14 cellular contexts compared by ENCODE assay signal in genomic region chr9:110220809-110221208, GRCh38. TPM values are rescaled to one million over a fixed set of nuclear protein-coding genes. Genes with fewer than 3 reads are reported as not detected.
DNase-seq lines count a peak whose midpoint lies in the region; ATAC-seq and TF ChIP-seq lines count a peak whose summit lies in the region.
"Had no signal": no experiment of that assay in that cellular context is flagged by ENCODE, and none has a peak within 500 bp of the region (broad histone marks: within the 10 kb centered on the region; RNA-seq: fewer than 3 reads in every experiment).

No MANE protein-coding gene starts in this region.

- H3K4me3 ChIP-seq in mucosa of descending colon, result no peak overlapping the region
- H3K4me3 ChIP-seq: A549, GM23338 had no signal

- H3K27ac Mint-ChIP-seq in WTC11, result no peak overlapping the region
- H3K27ac Mint-ChIP-seq: GM23338 had no signal

- no peak for DNase-seq in WTC11 (ENCODE audit: low spot score)
- DNase-seq in left colon, result no peak
- peak in 1 of 3 donors; percentile 67 for DNase-seq in mucosa of descending colon
- no peak for DNase-seq in OCI-M1 (lab: John Stamatoyannopoulos, UW)
- DNase-seq: BE2C; CD4-positive, alpha-beta memory T cell; DMS153; H7 had no signal

- no peaks in the 10 kb centered on the region for H3K9me3 ChIP-seq in mucosa of descending colon
- H3K9me3 ChIP-seq: A549, BE2C had no signal

- CTCF ChIA-PET in WTC11 (lab: Charles Lee), result no interaction called here

- ATAC-seq in WTC11 (no peak), left colon (peak; percentile 96), mucosa of descending colon (peak; percentile 95), HG03571 (IDR thresholded peaks at IDR 0.05; ENCODE audit: unreplicated experiment) (no peak), HG03457 (IDR thresholded peaks at IDR 0.05; ENCODE audit: unreplicated experiment) (no peak)
- ATAC-seq: A549, GM23338 had no signal

- H3K36me3 Mint-ChIP-seq in WTC11, result no peaks in the 10 kb centered on the region
- H3K36me3 Mint-ChIP-seq: CD4-positive, alpha-beta memory T cell had no signal

- H3K4me3 Mint-ChIP-seq in WTC11, result no peak overlapping the region
- H3K4me3 Mint-ChIP-seq: CD4-positive, alpha-beta memory T cell; GM23338 had no signal

- H3K27me3 Mint-ChIP-seq in WTC11 (ENCODE audit: low read depth), result no peaks in the 10 kb centered on the region

- peaks cover 19% of the 10 kb centered on the region for H3K4me1 ChIP-seq in mucosa of descending colon (ENCODE audit: low read depth)
- H3K4me1 ChIP-seq: A549, BE2C had no signal

- TF ChIP-seq CTCF in WTC11 (IDR thresholded peaks at IDR 0.05) (no peak), mucosa of descending colon (IDR thresholded peaks at IDR 0.05) (no peak)

- H3K9me3 Mint-ChIP-seq in WTC11, result peaks cover 19% of the 10 kb centered on the region

- peaks cover 17% of the 10 kb centered on the region for H3K4me1 Mint-ChIP-seq in WTC11

- H3K36me3 ChIP-seq in mucosa of descending colon (ENCODE audit: low read depth), result no peaks in the 10 kb centered on the region
- H3K36me3 ChIP-seq: BE2C had no signal

- intact Hi-C loops in left colon (cut with DNase I, micrococcal nuclease) (no loop called here), mucosa of descending colon (cut with DNase I, micrococcal nuclease) (no loop called here)

- POLR2A ChIA-PET in WTC11 (lab: Charles Lee), result no interaction called here

TF ChIP-seq in WTC11, 78 proteins besides CTCF, POLR2A, EP300 and RAD21:
- TF ChIP-seq GABPB1 (CRISPR knock-in tag; IDR thresholded peaks at IDR 0.05) (peak; percentile 39; the same call in 1 of the 2 replicates), HMGA2 (CRISPR knock-in tag; IDR thresholded peaks at IDR 0.05) (no peak)

RNA-seq across cellular contexts. Expression of gene C9orf152, which starts 12.8 kb away (rescaled TPM):
- 0.11 TPM in 1 of 3 replicates, not detected in the others for total RNA-seq in WTC11 (2021)
- 10 to 100 TPM; 54.3 to 62.0 TPM for total RNA-seq in left colon
- 10 to 100 TPM; 20.4 to 69.4 (median 42.9) TPM for total RNA-seq in mucosa of descending colon
- total RNA-seq: CD4-positive, alpha-beta memory T cell; Daoy; GM23338; H7; HT1080 had no signal

RNA-seq across cellular contexts. Expression of gene TXN, which starts 35.5 kb away (rescaled TPM):
- total RNA-seq in WTC11 (2021), result 245 to 265 TPM (median 263 TPM) in 3 replicates
- total RNA-seq in left colon, result 100 to 1,000 TPM; 373 to 609 TPM
- total RNA-seq in mucosa of descending colon, result 100 to 1,000 TPM; 228 to 441 (median 422) TPM

Comparison
In these comparisons a context has a peak if more than half of its experiments do, and no peak if none do; other contexts are left out.
1. ATAC-seq: peak in left colon (single experiment) and mucosa of descending colon (single experiment); none in WTC11 (single experiment), HG03571 (single experiment) and HG03457 (single experiment).
2. RNA of gene C9orf152, which starts 12.8 kb away (total RNA-seq): 54.3 to 62.0 TPM in left colon and 20.4 to 69.4 TPM in mucosa of descending colon; 0.11 TPM in WTC11; every median in the first group is over 10 times any median in the second.